13 cellular contexts compared by ENCODE assay signal in genomic region chr21:43716376-43717165, GRCh38. TPM values are rescaled to one million over a fixed set of nuclear protein-coding genes. Genes with fewer than 3 reads are reported as not detected.
DNase-seq lines count a peak whose midpoint lies in the region; ATAC-seq and TF ChIP-seq lines count a peak whose summit lies in the region.
"Had no signal": no experiment of that assay in that cellular context is flagged by ENCODE, and none has a peak within 500 bp of the region (broad histone marks: within the 10 kb centered on the region; RNA-seq: fewer than 3 reads in every experiment).

No MANE protein-coding gene starts in this region.

- peak overlapping the region; percentile 55 for H3K27ac Mint-ChIP-seq in Caco-2 (ENCODE audit: unreplicated experiment)
- H3K27ac Mint-ChIP-seq in endothelial cell (ENCODE audit: unreplicated experiment) = no peak overlapping the region
- H3K27ac Mint-ChIP-seq: activated naive CD4-positive, alpha-beta T cell treated with anti-CD3 and anti-CD28 coated beads, Interleukin-2, amount 50 U/mL, for 72 hours had no signal

- no peak for TF ChIP-seq CTCF in Caco-2 (IDR thresholded peaks at IDR 0.05; ENCODE audit: insufficient read depth in 1 of 2, low read depth in 1 of 2, low read length in 1 of 2, severe bottlenecking in 1 of 2, unreplicated experiment in 1 of 2)
- no peak for TF ChIP-seq CTCF in stomach (IDR thresholded peaks at IDR 0.05)
- no peak for TF ChIP-seq CTCF in endothelial cell (IDR thresholded peaks at IDR 0.05; ENCODE audit: unreplicated experiment)

- POLR2A ChIA-PET in Caco-2 (lab: Charles Lee) = no interaction called here

- no TSS peak for BruUV-seq in Caco-2 (replicated peaks; lab: Mats Ljungman, UMichigan)

- peak; percentile 30 for ATAC-seq in GM19452 (IDR thresholded peaks at IDR 0.05; ENCODE audit: unreplicated experiment)
- ATAC-seq: activated naive CD4-positive, alpha-beta T cell treated with anti-CD3 and anti-CD28 coated beads, Interleukin-2, amount 50 U/mL, for 72 hours had no signal

- H3K36me3 Mint-ChIP-seq in Caco-2 (ENCODE audit: insufficient read depth, unreplicated experiment) (peaks cover 39% of the 10 kb centered on the region), endothelial cell (ENCODE audit: low read depth, unreplicated experiment) (no peaks in the 10 kb centered on the region)

- intact Hi-C loops in Caco-2 (cut with micrococcal nuclease; ENCODE audit: unreplicated experiment) = no loop called here
- intact Hi-C loops in stomach (cut with DNase I; ENCODE audit: low total_unique reads) = no loop called here

- WGBS in stomach, 5 donors = 74 to 83% (median 79%) methylated on average over 12 of the region's 12 CpGs

- peaks cover 29% of the 10 kb centered on the region for H3K4me1 Mint-ChIP-seq in Caco-2 (ENCODE audit: low read depth, unreplicated experiment)
- H3K4me1 Mint-ChIP-seq in endothelial cell (ENCODE audit: unreplicated experiment) = peaks cover 13% of the 10 kb centered on the region

- DNase-seq in Caco-2 = no peak
- DNase-seq in HT1080 (ENCODE audit: low read depth) = peak; percentile 37
- DNase-seq in fibroblast of peridontal ligament (ENCODE audit: extremely low read depth) = peak; percentile 74
- no peak for DNase-seq in stomach
- DNase-seq in DMS53 (lab: John Stamatoyannopoulos, UW) = no peak
- DNase-seq in endothelial cell (ENCODE audit: low spot score) = no peak
- no peak for DNase-seq in SK-N-DZ (ENCODE audit: low spot score)
- DNase-seq: NCI-H1694 treated with DMSO at 0.1 percent for 48 hours; stimulated activated CD4-positive, alpha-beta T cell treated with anti-CD3 and anti-CD28 coated beads, Interleukin-12 subunit alpha, Interleukin-12 subunit beta, amount 100 ng/mL, for 4 hours; upper lobe of left lung had no signal

- H3K9me3 Mint-ChIP-seq in Caco-2 (ENCODE audit: unreplicated experiment) (no peaks in the 10 kb centered on the region), endothelial cell (ENCODE audit: unreplicated experiment) (no peaks in the 10 kb centered on the region)
- H3K9me3 Mint-ChIP-seq: activated naive CD4-positive, alpha-beta T cell treated with anti-CD3 and anti-CD28 coated beads, Interleukin-2, amount 50 U/mL, for 72 hours had no signal

- peaks cover 37% of the 10 kb centered on the region for H3K4me1 ChIP-seq in Caco-2
- H3K4me1 ChIP-seq in stomach = peaks cover 17 to 31% (median 28%) of the 10 kb centered on the region in 4 donors

- H3K27me3 ChIP-seq in Caco-2 (replicated peaks; ENCODE audit: control insufficient read depth, insufficient read depth, low read length) (no peaks in the 10 kb centered on the region), stomach (no peaks in the 10 kb centered on the region)
- H3K27me3 ChIP-seq: upper lobe of left lung had no signal

- peak overlapping the region in 1 of 5 donors; percentile 2 for H3K27ac ChIP-seq in stomach
- H3K27ac ChIP-seq: upper lobe of left lung had no signal

- no peaks in the 10 kb centered on the region for H3K36me3 ChIP-seq in Caco-2 (ENCODE audit: control insufficient read depth, insufficient read depth, low read length)
- no peaks in the 10 kb centered on the region for H3K36me3 ChIP-seq in stomach
- H3K36me3 ChIP-seq: upper lobe of left lung had no signal

- H3K27me3 Mint-ChIP-seq in Caco-2 (ENCODE audit: insufficient read depth, unreplicated experiment) (no peaks in the 10 kb centered on the region), endothelial cell (ENCODE audit: unreplicated experiment) (peaks cover 20% of the 10 kb centered on the region)

- no peak for TF ChIP-seq EP300 in stomach (IDR thresholded peaks at IDR 0.05)

- H3K9me3 ChIP-seq in Caco-2 (no peaks in the 10 kb centered on the region), stomach (no peaks in the 10 kb centered on the region)
- H3K9me3 ChIP-seq: HAP-1, upper lobe of left lung had no signal

- H3K4me3 ChIP-seq in Caco-2 (ENCODE audit: low read depth, low read length) = no peak overlapping the region
- no peak overlapping the region for H3K4me3 ChIP-seq in stomach
- H3K4me3 ChIP-seq: HAP-1, upper lobe of left lung had no signal

- CTCF ChIA-PET in Caco-2 (lab: Charles Lee) = no interaction called here

- H3K4me3 Mint-ChIP-seq in Caco-2 (ENCODE audit: unreplicated experiment) (peak overlapping the region; percentile 57), endothelial cell (ENCODE audit: unreplicated experiment) (no peak overlapping the region)

- no peak for TF ChIP-seq POLR2A in stomach (IDR thresholded peaks at IDR 0.05)

RNA-seq across cellular contexts. Expression of gene PDXK, which starts 2.4 kb away (rescaled TPM):
- 275 and 276 TPM in 2 replicates for total RNA-seq in Caco-2 (2022)
- total RNA-seq in HT1080 (2014; rRNA removed; shearing (Covaris generic)) = 56.2 and 62.7 TPM in 2 replicates
- polyA plus RNA-seq in HT1080 (2015; cell fraction: cytosol; rRNA removed) = 59.7 and 62.1 TPM in 2 replicates
- 61.9 and 67.9 TPM in 2 replicates for polyA plus RNA-seq in HT1080 (2015; cell fraction: nucleus; rRNA removed)
- 100 to 1,000 TPM in 1 of 5 donors, 10 to 100 TPM in 4; 41.9 to 139 (median 57.5) TPM for total RNA-seq in stomach
- polyA plus RNA-seq in stomach = 10 to 100 TPM; 36.7 to 53.1 (median 51.5) TPM
- 72.0 TPM for total RNA-seq in endothelial cell (ENCODE audit: unreplicated experiment)
- 43.8 and 48.7 TPM in 2 replicates for polyA plus RNA-seq in SK-N-DZ (2014; cell fraction: cytosol; rRNA removed)
- polyA plus RNA-seq in SK-N-DZ (2014; cell fraction: nucleus; rRNA removed) = 41.2 and 49.5 TPM in 2 replicates

RNA-seq across cellular contexts. Expression of gene RRP1B, which starts 57.2 kb away (rescaled TPM):
- 49.5 and 52.3 TPM in 2 replicates for total RNA-seq in Caco-2 (2022)
- 39.0 and 39.1 TPM in 2 replicates for total RNA-seq in HT1080 (2014; rRNA removed; shearing (Covaris generic))
- polyA plus RNA-seq in HT1080 (2015; cell fraction: cytosol; rRNA removed) = 23.0 and 26.9 TPM in 2 replicates
- 26.1 and 28.8 TPM in 2 replicates for polyA plus RNA-seq in HT1080 (2015; cell fraction: nucleus; rRNA removed)
- 10 to 100 TPM in 4 of 5 donors, 1 to 10 TPM in 1; 6.4 to 23.6 (median 14.9) TPM for total RNA-seq in stomach
- polyA plus RNA-seq in stomach = 1 to 10 TPM; 4.0 to 6.3 (median 6.2) TPM
- total RNA-seq in endothelial cell (ENCODE audit: unreplicated experiment) = 33.8 TPM
- 38.8 and 47.9 TPM in 2 replicates for polyA plus RNA-seq in SK-N-DZ (2014; cell fraction: cytosol; rRNA removed)
- polyA plus RNA-seq in SK-N-DZ (2014; cell fraction: nucleus; rRNA removed) = 26.7 and 27.6 TPM in 2 replicates

RNA-seq across cellular contexts. Expression of gene HSF2BP, which starts 57.3 kb away (rescaled TPM):
- 10.9 and 11.9 TPM in 2 replicates for total RNA-seq in Caco-2 (2022)
- total RNA-seq in HT1080 (2014; rRNA removed; shearing (Covaris generic)) = 0.77 and 1.4 TPM in 2 replicates
- polyA plus RNA-seq in HT1080 (2015; cell fraction: cytosol; rRNA removed) = 1.4 TPM in 2 replicates
- 0.57 and 1.1 TPM in 2 replicates for polyA plus RNA-seq in HT1080 (2015; cell fraction: nucleus; rRNA removed)
- 1 to 10 TPM in 1 of 5 donors, under 1 TPM in 1, not detected in 3; 0.58 to 1.5 TPM for total RNA-seq in stomach
- under 1 TPM; 0.23 to 0.31 (median 0.25) TPM for polyA plus RNA-seq in stomach
- 2.3 TPM for total RNA-seq in endothelial cell (ENCODE audit: unreplicated experiment)
- polyA plus RNA-seq in SK-N-DZ (2014; cell fraction: cytosol; rRNA removed) = 1.1 and 1.8 TPM in 2 replicates
- polyA plus RNA-seq in SK-N-DZ (2014; cell fraction: nucleus; rRNA removed) = 2.9 TPM in 1 of 2 replicates, not detected in the other

RNA-seq across cellular contexts. Expression of gene CSTB, which starts 59.5 kb away (rescaled TPM):
- 49.9 and 50.0 TPM in 2 replicates for total RNA-seq in Caco-2 (2022)
- 24.3 and 55.3 TPM in 2 replicates for total RNA-seq in HT1080 (2014; rRNA removed; shearing (Covaris generic))
- 33.6 and 41.3 TPM in 2 replicates for polyA plus RNA-seq in HT1080 (2015; cell fraction: cytosol; rRNA removed)
- polyA plus RNA-seq in HT1080 (2015; cell fraction: nucleus; rRNA removed) = 13.4 and 16.5 TPM in 2 replicates
- total RNA-seq in stomach = 10 to 100 TPM in 3 of 5 donors, 1 to 10 TPM in 1, under 1 TPM in 1; 0.58 to 36.4 (median 13.0) TPM
- 100 to 1,000 TPM in 1 of 3 donors, 10 to 100 TPM in 2; 82.5 to 403 (median 97.0) TPM for polyA plus RNA-seq in stomach
- 66.5 TPM for total RNA-seq in endothelial cell (ENCODE audit: unreplicated experiment)
- 8.0 and 9.6 TPM in 2 replicates for polyA plus RNA-seq in SK-N-DZ (2014; cell fraction: cytosol; rRNA removed)
- 7.8 and 9.3 TPM in 2 replicates for polyA plus RNA-seq in SK-N-DZ (2014; cell fraction: nucleus; rRNA removed)

Comparison
In these comparisons a context has a peak if more than half of its experiments do, and no peak if none do; other contexts are left out.
1. DNase-seq: peak in HT1080 (single experiment) and fibroblast of peridontal ligament (single experiment); none in Caco-2 (0 of 2), stomach (single experiment), DMS53 (single experiment), endothelial cell (single experiment) and SK-N-DZ (single experiment).